1 cellular context compared by ENCODE assay signal in genomic region chr12:104805186-104805585, GRCh38.
TF ChIP-seq lines count a peak whose summit lies in the region.

No MANE protein-coding gene starts in this region.

TF ChIP-seq in SK-N-SH treated with all-trans-retinoic acid at 6 μM for 48 hours, 23 proteins besides CTCF, POLR2A, EP300 and RAD21 (continued from another document):
- TF ChIP-seq BACH2 (CRISPR knock-in tag; IDR thresholded peaks at IDR 0.05; ENCODE audit: borderline replicate concordance) (no peak), PATZ1 (CRISPR knock-in tag; IDR thresholded peaks at IDR 0.05; ENCODE audit: borderline replicate concordance) (no peak), ESRRG (CRISPR knock-in tag; IDR thresholded peaks at IDR 0.05) (no peak), PPARA (CRISPR knock-in tag; IDR thresholded peaks at IDR 0.05; ENCODE audit: borderline replicate concordance) (no peak), CSDC2 (CRISPR knock-in tag; IDR thresholded peaks at IDR 0.05) (no peak), TOX (CRISPR knock-in tag; IDR thresholded peaks at IDR 0.05; ENCODE audit: borderline replicate concordance) (no peak), ZNF70 (CRISPR knock-in tag; IDR thresholded peaks at IDR 0.05) (no peak), ISL1 (CRISPR knock-in tag; IDR thresholded peaks at IDR 0.05) (no peak), ZNF565 (CRISPR knock-in tag; conservative IDR thresholded peaks at IDR 0.05; ENCODE audit: low read depth) (no peak), ZFP3 (CRISPR knock-in tag; IDR thresholded peaks at IDR 0.05) (no peak), OSR1 (CRISPR knock-in tag; IDR thresholded peaks at IDR 0.05) (no peak), GLIS3 (CRISPR knock-in tag; IDR thresholded peaks at IDR 0.05) (no peak)
